8 cellular contexts compared by ENCODE assay signal in genomic region chr3:160392798-160393197, GRCh38.
"Had no signal": no experiment of that assay in that cellular context is flagged by ENCODE, and none has a peak within 500 bp of the region (broad histone marks: within the 10 kb centered on the region; RNA-seq: fewer than 3 reads in every experiment).

No MANE protein-coding gene starts in this region.

- H3K27ac ChIP-seq: HL-60, KMS-11 had no signal

- H3K4me2 ChIP-seq: KMS-11 had no signal

- H3K9ac ChIP-seq: KMS-11 had no signal

- DNase-seq: IMR-90, KBM-7, KG1 had no signal

- H3K9me3 Mint-ChIP-seq: IgD-negative memory B cell had no signal

- H3K27me3 Mint-ChIP-seq: IgD-negative memory B cell had no signal

- ATAC-seq: HepG2 had no signal

- H3K36me3 Mint-ChIP-seq: IgD-negative memory B cell had no signal

- FAIRE-seq: HepG2, HTR-8/SVneo had no signal
